ENCODE assay signal across 8 cellular contexts in genomic region chr3:141876381-141876890, GRCh38. TPM values are rescaled to one million over a fixed set of nuclear protein-coding genes. Genes with fewer than 3 reads are reported as not detected.
DNase-seq lines count a peak whose midpoint lies in the region; ATAC-seq and TF ChIP-seq lines count a peak whose summit lies in the region.

Gene ATP1B3 (plus strand): TSS chr3:141876643. CDS start chr3:141876802, 159 bp downstream.

- peak; percentile 94 to 96 for TF ChIP-seq POLR2A in uterus (IDR thresholded peaks at IDR 0.05)

- ATAC-seq in HG02678 (IDR thresholded peaks at IDR 0.05; ENCODE audit: unreplicated experiment) = peak; percentile 80
- ATAC-seq in right cardiac atrium = peak; percentile 93 to 95

- H3K27ac ChIP-seq in right cardiac atrium (ENCODE audit: low read length) = peak within 1 kb of the TSS; percentile 100
- peak within 1 kb of the TSS; percentile 99 for H3K27ac ChIP-seq in rectal smooth muscle tissue (ENCODE audit: low read depth, low read length)
- peak within 1 kb of the TSS; percentile 100 for H3K27ac ChIP-seq in uterus

- intact Hi-C loops in right cardiac atrium (cut with DNase I) = loop anchor here in 1 of 4 donors (10.0 kb wide), 2 partner anchors 82 to 142 kb away; partner anchors contain the start of gene RNF7
- intact Hi-C loops in uterus (cut with DNase I; ENCODE audit: low total_unique reads) = no loop called here

- H3K4me1 ChIP-seq in right cardiac atrium (ENCODE audit: control insufficient read depth, insufficient read depth, low read length) (no peaks in the 10 kb centered on the region), rectal smooth muscle tissue (ENCODE audit: control insufficient read depth, insufficient read depth, low read length) (peaks cover 16% of the 10 kb centered on the region), uterus (no peaks in the 10 kb centered on the region)

- H3K4me3 ChIP-seq in right cardiac atrium (ENCODE audit: low read length) (peak within 1 kb of the TSS; percentile 99), rectal smooth muscle tissue (ENCODE audit: low read length) (peak within 1 kb of the TSS; percentile 90), uterus (peak within 1 kb of the TSS; percentile 86 to 94)

- under 1% methylated on average over 69 of the region's 69 CpGs for WGBS in right cardiac atrium

- in situ Hi-C loops in GM13977 (cut with MboI; ENCODE audit: low pct_unique_long_range_greater_than_20kb, low sequenced_read_pairs, unreplicated experiment) = no loop called here

- peak within 1 kb of the TSS; percentile 88 for H3K9ac ChIP-seq in rectal smooth muscle tissue (ENCODE audit: low read length)

- no peak for TF ChIP-seq CTCF in GM13977 (IDR thresholded peaks at IDR 0.05; ENCODE audit: extremely low read depth, insufficient read depth, missing control alignments)
- TF ChIP-seq CTCF in uterus (IDR thresholded peaks at IDR 0.05) = peak in 2 of 4 experiments; percentile 40 to 45

- H3K27me3 ChIP-seq in right cardiac atrium (ENCODE audit: control insufficient read depth, insufficient read depth) = no peaks in the 10 kb centered on the region
- H3K27me3 ChIP-seq in rectal smooth muscle tissue (ENCODE audit: control insufficient read depth, insufficient read depth, low read length) = no peaks in the 10 kb centered on the region
- no peaks in the 10 kb centered on the region for H3K27me3 ChIP-seq in uterus

- H3K9me3 ChIP-seq in right cardiac atrium (ENCODE audit: control insufficient read depth, low read length) (no peaks in the 10 kb centered on the region), uterus (no peaks in the 10 kb centered on the region)

- H3K36me3 ChIP-seq in rectal smooth muscle tissue (ENCODE audit: control insufficient read depth, insufficient read depth, low read length) (no peaks in the 10 kb centered on the region), uterus (no peaks in the 10 kb centered on the region)

- DNase-seq in GM13977 (ENCODE audit: low spot score) (peak; percentile 95), NCI-H1105 treated with DMSO at 0.1 percent for 48 hours (lab: John Stamatoyannopoulos, UW) (peak; percentile 90), T-helper 2 cell (peak; percentile 71 to 94 (median 78)), amygdala (lab: John Stamatoyannopoulos, UW) (peak in 54 of 56 donors; percentile 21 to 87 (median 66)), right cardiac atrium (peak; percentile 89 to 95 (median 94)), uterus (peak; percentile 85 to 86)

RNA-seq across cellular contexts. Expression of gene ATP1B3, which starts in this region (rescaled TPM):
- 10 to 100 TPM; 29.2 to 77.3 (median 49.3) TPM for total RNA-seq in right cardiac atrium
- 54.5 TPM for polyA plus RNA-seq in right cardiac atrium
- 10 to 100 TPM; 33.3 to 98.4 (median 40.3) TPM for total RNA-seq in uterus

Comparison
In these comparisons a context has a peak if more than half of its experiments do, and no peak if none do; other contexts are left out.
1. Peak in every context shown above with its lines: DNase-seq, ATAC-seq, H3K4me3 ChIP-seq and H3K27ac ChIP-seq.